In genomic region chr11:13291361-13291760, GRCh38 we compare ENCODE assay signal across 14 cellular contexts. TPM values are rescaled to one million over a fixed set of nuclear protein-coding genes. Genes with fewer than 3 reads are reported as not detected.
DNase-seq lines count a peak whose midpoint lies in the region; ATAC-seq and TF ChIP-seq lines count a peak whose summit lies in the region.
"Had no signal": no experiment of that assay in that cellular context is flagged by ENCODE, and none has a peak within 500 bp of the region (broad histone marks: within the 10 kb centered on the region; RNA-seq: fewer than 3 reads in every experiment).

No MANE protein-coding gene starts in this region.

- H3K9me3 Mint-ChIP-seq in natural killer cell (no peaks in the 10 kb centered on the region), immature natural killer cell (no peaks in the 10 kb centered on the region)
- H3K9me3 Mint-ChIP-seq in natural killer cell treated with Interleukin-12 subunit alpha and Interleukin-12 subunit beta and Interleukin-15 and Interleukin-18, amount 100 ng/mL, for 72 hours = no peaks in the 10 kb centered on the region
- H3K9me3 Mint-ChIP-seq in activated T-helper 17 cell treated with anti-CD3 and anti-CD28 coated beads, Interleukin-2, amount 50 U/mL, for 72 hours = no peaks in the 10 kb centered on the region
- H3K9me3 Mint-ChIP-seq: CD8-positive, alpha-beta T cell had no signal

- no peaks in the 10 kb centered on the region for H3K27me3 Mint-ChIP-seq in natural killer cell (ENCODE audit: low read depth in 2 of 2)
- H3K27me3 Mint-ChIP-seq in natural killer cell treated with Interleukin-12 subunit alpha and Interleukin-12 subunit beta and Interleukin-15 and Interleukin-18, amount 100 ng/mL, for 72 hours = no peaks in the 10 kb centered on the region
- no peaks in the 10 kb centered on the region for H3K27me3 Mint-ChIP-seq in activated T-helper 17 cell treated with anti-CD3 and anti-CD28 coated beads, Interleukin-2, amount 50 U/mL, for 72 hours
- no peaks in the 10 kb centered on the region for H3K27me3 Mint-ChIP-seq in immature natural killer cell (ENCODE audit: low read depth in 3 of 3)
- H3K27me3 Mint-ChIP-seq: B cell had no signal

- H3K36me3 Mint-ChIP-seq in natural killer cell = no peaks in the 10 kb centered on the region
- peaks cover 4% of the 10 kb centered on the region for H3K36me3 Mint-ChIP-seq in natural killer cell treated with Interleukin-12 subunit alpha and Interleukin-12 subunit beta and Interleukin-15 and Interleukin-18, amount 100 ng/mL, for 72 hours
- H3K36me3 Mint-ChIP-seq in activated T-helper 17 cell treated with anti-CD3 and anti-CD28 coated beads, Interleukin-2, amount 50 U/mL, for 72 hours (ENCODE audit: low read depth) = peaks cover 30% of the 10 kb centered on the region
- H3K36me3 Mint-ChIP-seq in immature natural killer cell = no peaks in the 10 kb centered on the region

- 89 to 95% methylated on average over 3 of the region's 3 CpGs for WGBS in testis, 2 donors

- H3K4me3 Mint-ChIP-seq in natural killer cell = peak overlapping the region; percentile 52
- H3K4me3 Mint-ChIP-seq in natural killer cell treated with Interleukin-12 subunit alpha and Interleukin-12 subunit beta and Interleukin-15 and Interleukin-18, amount 100 ng/mL, for 72 hours = no peak overlapping the region
- H3K4me3 Mint-ChIP-seq in activated T-helper 17 cell treated with anti-CD3 and anti-CD28 coated beads, Interleukin-2, amount 50 U/mL, for 72 hours = peak overlapping the region; percentile 18
- peak overlapping the region; percentile 7 to 62 (median 34) for H3K4me3 Mint-ChIP-seq in immature natural killer cell
- H3K4me3 Mint-ChIP-seq: B cell; CD8-positive, alpha-beta T cell had no signal

- no peaks in the 10 kb centered on the region for H3K4me1 ChIP-seq in testis
- H3K4me1 ChIP-seq: HAP-1 had no signal

- no peaks in the 10 kb centered on the region for H3K27me3 ChIP-seq in testis
- H3K27me3 ChIP-seq: BLaER1 treated with 17β-estradiol and CSF1 and Interleukin-3, amounts not matched to agents 10 nM and 100 nM had no signal

- H3K27ac Mint-ChIP-seq in natural killer cell = peak overlapping the region; percentile 73
- peak overlapping the region in 1 of 2 donors; percentile 78 for H3K27ac Mint-ChIP-seq in natural killer cell treated with Interleukin-12 subunit alpha and Interleukin-12 subunit beta and Interleukin-15 and Interleukin-18, amount 100 ng/mL, for 72 hours
- H3K27ac Mint-ChIP-seq in activated T-helper 17 cell treated with anti-CD3 and anti-CD28 coated beads, Interleukin-2, amount 50 U/mL, for 72 hours = peak overlapping the region; percentile 21
- H3K27ac Mint-ChIP-seq in immature natural killer cell = peak overlapping the region; percentile 3 to 65 (median 32)
- H3K27ac Mint-ChIP-seq: B cell; CD8-positive, alpha-beta T cell had no signal

- no peak for TF ChIP-seq POLR2A in testis (IDR thresholded peaks at IDR 0.05)

- no peaks in the 10 kb centered on the region for H3K36me3 ChIP-seq in testis (ENCODE audit: low read depth, missing control alignments)
- H3K36me3 ChIP-seq: HAP-1 had no signal

- intact Hi-C loops in natural killer cell (cut with micrococcal nuclease) (no loop called here), testis (cut with DNase I; ENCODE audit: low total_unique reads) (no loop called here)

- TF ChIP-seq CTCF in natural killer cell (IDR thresholded peaks at IDR 0.05) = no peak
- TF ChIP-seq CTCF in testis (IDR thresholded peaks at IDR 0.05) = no peak

- no peak overlapping the region for H3K27ac ChIP-seq in testis
- H3K27ac ChIP-seq: BLaER1 treated with 17β-estradiol and CSF1 and Interleukin-3, amounts not matched to agents 10 nM and 100 nM; GM23248 had no signal

- no peaks in the 10 kb centered on the region for H3K9me3 ChIP-seq in testis
- H3K9me3 ChIP-seq: HAP-1 had no signal

- DNase-seq in natural killer cell (no peak), immature natural killer cell (no peak), NCI-H82 treated with DMSO at 0.1 percent for 48 hours (lab: John Stamatoyannopoulos, UW; ENCODE audit: unreplicated experiment) (no peak), testis (no peak)
- DNase-seq in natural killer cell treated with Interleukin-12 subunit alpha and Interleukin-12 subunit beta and Interleukin-15 and Interleukin-18, amount 100 ng/mL, for 72 hours (ENCODE audit: low spot score) = no peak
- DNase-seq: CD8-positive, alpha-beta T cell; DMS 273 treated with DMSO at 0.1 percent for 48 hours; DMS53 had no signal

- H3K4me1 Mint-ChIP-seq in natural killer cell = peaks cover 55 to 96% of the 10 kb centered on the region in 2 donors
- H3K4me1 Mint-ChIP-seq in natural killer cell treated with Interleukin-12 subunit alpha and Interleukin-12 subunit beta and Interleukin-15 and Interleukin-18, amount 100 ng/mL, for 72 hours (ENCODE audit: low read depth in 2 of 2) = peaks cover 80 to 88% of the 10 kb centered on the region in 2 donors
- peaks cover 80% of the 10 kb centered on the region for H3K4me1 Mint-ChIP-seq in activated T-helper 17 cell treated with anti-CD3 and anti-CD28 coated beads, Interleukin-2, amount 50 U/mL, for 72 hours
- H3K4me1 Mint-ChIP-seq in immature natural killer cell = peaks cover 58 to 98% of the 10 kb centered on the region in 2 donors

- no peak for ATAC-seq in natural killer cell
- ATAC-seq in natural killer cell treated with Interleukin-12 subunit alpha and Interleukin-12 subunit beta and Interleukin-15 and Interleukin-18, amount 100 ng/mL, for 72 hours = no peak
- ATAC-seq in activated T-helper 17 cell treated with anti-CD3 and anti-CD28 coated beads, Interleukin-2, amount 50 U/mL, for 72 hours (replicated peaks) = no peak
- ATAC-seq: CD8-positive, alpha-beta T cell; HepG2 had no signal

- no peak overlapping the region for H3K4me3 ChIP-seq in testis
- H3K4me3 ChIP-seq: BLaER1 treated with 17β-estradiol and CSF1 and Interleukin-3, amounts not matched to agents 10 nM and 100 nM; GM23248; HAP-1 had no signal

RNA-seq across cellular contexts. Expression of gene BMAL1, which starts 13.8 kb away (rescaled TPM):
- total RNA-seq in natural killer cell = 100 to 1,000 TPM; 142 to 162 (median 145) TPM
- total RNA-seq in natural killer cell treated with Interleukin-12 subunit alpha and Interleukin-12 subunit beta and Interleukin-15 and Interleukin-18, amount 100 ng/mL, for 72 hours = 10 to 100 TPM; 61.4 to 82.1 TPM
- 10 to 100 TPM; 41.6 to 44.7 TPM for total RNA-seq in activated T-helper 17 cell treated with anti-CD3 and anti-CD28 coated beads, Interleukin-2, amount 50 U/mL, for 72 hours
- polyA plus RNA-seq in immature natural killer cell = 10 to 100 TPM; 20.2 to 29.6 (median 20.2) TPM
- total RNA-seq in testis = 10 to 100 TPM; 35.7 to 40.3 TPM
- polyA plus RNA-seq in testis (ENCODE audit: insufficient read depth, low read depth, low replicate concordance) = 21.5 TPM
